In genomic region chr12:46380881-46381280, GRCh38 we compare ENCODE assay signal across 26 cellular contexts.
"Had no signal": no experiment of that assay in that cellular context is flagged by ENCODE, and none has a peak within 500 bp of the region (broad histone marks: within the 10 kb centered on the region; RNA-seq: fewer than 3 reads in every experiment).

No MANE protein-coding gene starts in this region.

- H3K27me3 Mint-ChIP-seq: activated B cell treated with CpG ODN at 0.5 μM for 24 hours; activated CD8-positive, alpha-beta memory T cell treated with anti-CD3 and anti-CD28 coated beads, Interleukin-2, amount 10 ng/mL, durations not matched to agents 7 days and 5 days; activated CD8-positive, alpha-beta T cell treated with anti-CD3 and anti-CD28 coated beads for 36 hours; activated naive CD8-positive, alpha-beta T cell; effector memory CD8-positive, alpha-beta T cell; progenitor cell of endocrine pancreas; T-helper 17 cell had no signal

- ATAC-seq: activated CD8-positive, alpha-beta memory T cell treated with anti-CD3 and anti-CD28 coated beads, Interleukin-2, amount 10 ng/mL, durations not matched to agents 7 days and 5 days; activated CD8-positive, alpha-beta T cell treated with anti-CD3 and anti-CD28 coated beads for 36 hours; effector memory CD8-positive, alpha-beta T cell; heart right ventricle; left lung; lower lobe of right lung; right lobe of liver; stimulated activated naive CD8-positive, alpha-beta T cell treated with anti-CD3 and anti-CD28 coated beads, Interleukin-15, Interleukin-2, amounts not matched to agents 100 U/mL and 50 U/mL, for 24 hours; T-helper 17 cell had no signal

- H3K4me3 ChIP-seq: ascending aorta, heart right ventricle, left lung, lower lobe of right lung, ovary, right lobe of liver, testis, uterus had no signal

- H3K36me3 Mint-ChIP-seq: activated naive CD8-positive, alpha-beta T cell had no signal

- H3K36me3 ChIP-seq: ascending aorta, brain microvascular endothelial cell, heart right ventricle, left lung, lower lobe of right lung, ovary, right lobe of liver, uterus had no signal

- H3K27ac ChIP-seq: ascending aorta, brain microvascular endothelial cell, heart right ventricle, left lung, lower lobe of right lung, ovary, right lobe of liver, testis, uterus had no signal

- H3K27ac Mint-ChIP-seq: activated B cell treated with CpG ODN at 0.5 μM for 24 hours; activated CD8-positive, alpha-beta memory T cell treated with anti-CD3 and anti-CD28 coated beads, Interleukin-2, amount 10 ng/mL, durations not matched to agents 7 days and 5 days; activated CD8-positive, alpha-beta T cell treated with anti-CD3 and anti-CD28 coated beads for 36 hours; activated naive CD8-positive, alpha-beta T cell; activated T-helper 2 cell treated with anti-CD3 and anti-CD28 coated beads, Interferon-gamma antibody, Interleukin-2, Interleukin-4, amounts not matched to agents 10 μg/mL and 5 μg/mL and 100 μg/mL, durations not matched to agents 14 hours and 24 hours and 36 hours; effector memory CD8-positive, alpha-beta T cell; nephron progenitor cell; progenitor cell of endocrine pancreas; T-helper 17 cell had no signal

- H3K27me3 ChIP-seq: ascending aorta, brain microvascular endothelial cell, heart right ventricle, left lung, ovary, right lobe of liver, testis, uterus had no signal

- DNase-seq: activated B cell treated with CpG ODN at 0.5 μM for 24 hours; activated CD4-positive, alpha-beta T cell treated with anti-CD3 and anti-CD28 coated beads, Interleukin-2, amount 50 U/mL, for 1 hour; activated CD8-positive, alpha-beta memory T cell treated with anti-CD3 and anti-CD28 coated beads, Interleukin-2, amount 10 ng/mL, durations not matched to agents 7 days and 5 days; activated CD8-positive, alpha-beta T cell treated with anti-CD3 and anti-CD28 coated beads for 36 hours; activated T-cell treated with anti-CD3 and anti-CD28 coated beads, Interleukin-2, amount 50 U/mL, for 48 hours; brain microvascular endothelial cell; cortex of kidney; effector memory CD8-positive, alpha-beta T cell; heart right ventricle; left lung; lower lobe of right lung; nephron progenitor cell; ovary; right lobe of liver; stimulated activated CD4-positive, alpha-beta T cell treated with anti-CD3 and anti-CD28 coated beads, Interleukin-12 subunit alpha, Interleukin-12 subunit beta, amount 100 ng/mL, for 4 hours; stimulated activated CD4-positive, alpha-beta T cell treated with anti-CD3 and anti-CD28 coated beads, Interleukin-4, amount 100 ng/mL, for 1 hour; stimulated activated naive CD8-positive, alpha-beta T cell treated with anti-CD3 and anti-CD28 coated beads, Interleukin-15, Interleukin-2, amounts not matched to agents 100 U/mL and 50 U/mL, for 24 hours; T-helper 17 cell; T1000; testis; trophoblast cell; uterus had no signal

- H3K4me3 Mint-ChIP-seq: activated B cell treated with CpG ODN at 0.5 μM for 24 hours; activated CD8-positive, alpha-beta memory T cell treated with anti-CD3 and anti-CD28 coated beads, Interleukin-2, amount 10 ng/mL, durations not matched to agents 7 days and 5 days; activated CD8-positive, alpha-beta T cell treated with anti-CD3 and anti-CD28 coated beads for 36 hours; activated naive CD8-positive, alpha-beta T cell; effector memory CD8-positive, alpha-beta T cell; nephron progenitor cell; T-helper 17 cell had no signal

- H3K9me3 Mint-ChIP-seq: activated B cell treated with CpG ODN at 0.5 μM for 24 hours; activated T-helper 2 cell treated with anti-CD3 and anti-CD28 coated beads, Interferon-gamma antibody, Interleukin-2, Interleukin-4, amounts not matched to agents 10 μg/mL and 5 μg/mL and 100 μg/mL, durations not matched to agents 14 hours and 24 hours and 36 hours; effector memory CD8-positive, alpha-beta T cell had no signal
